18 cellular contexts compared by ENCODE assay signal in genomic region chr18:487371-487770, GRCh38. TPM values are rescaled to one million over a fixed set of nuclear protein-coding genes. Genes with fewer than 3 reads are reported as not detected.
DNase-seq lines count a peak whose midpoint lies in the region; ATAC-seq and TF ChIP-seq lines count a peak whose summit lies in the region.
"Had no signal": no experiment of that assay in that cellular context is flagged by ENCODE, and none has a peak within 500 bp of the region (broad histone marks: within the 10 kb centered on the region; RNA-seq: fewer than 3 reads in every experiment).

No MANE protein-coding gene starts in this region.

- no peak overlapping the region for H3K9ac ChIP-seq in endodermal cell (ENCODE audit: extremely low read depth, low read length, poor library complexity, severe bottlenecking)

- peaks cover 59% of the 10 kb centered on the region for H3K36me3 ChIP-seq in endodermal cell (ENCODE audit: control insufficient read depth, insufficient read depth, low read length)

- H3K4me1 Mint-ChIP-seq in endodermal cell: peaks cover 24% of the 10 kb centered on the region
- no peaks in the 10 kb centered on the region for H3K4me1 Mint-ChIP-seq in activated naive CD4-positive, alpha-beta T cell treated with anti-CD3 and anti-CD28 coated beads for 36 hours (ENCODE audit: low read depth)

- H3K27ac Mint-ChIP-seq in endodermal cell: no peak overlapping the region
- no peak overlapping the region for H3K27ac Mint-ChIP-seq in activated naive CD4-positive, alpha-beta T cell treated with anti-CD3 and anti-CD28 coated beads for 36 hours

- intact Hi-C loops in sciatic nerve (cut with DNase I): no loop called here
- intact Hi-C loops in activated naive CD4-positive, alpha-beta T cell treated with anti-CD3 and anti-CD28 coated beads for 36 hours (cut with micrococcal nuclease): no loop called here

- H3K4me1 ChIP-seq in endodermal cell (ENCODE audit: control insufficient read depth, insufficient read depth, low read length): peaks cover 17% of the 10 kb centered on the region

- no peak overlapping the region for H3K4me3 Mint-ChIP-seq in endodermal cell
- no peak overlapping the region for H3K4me3 Mint-ChIP-seq in activated naive CD4-positive, alpha-beta T cell treated with anti-CD3 and anti-CD28 coated beads for 36 hours

- H3K9me3 ChIP-seq in endodermal cell (ENCODE audit: control insufficient read depth, low read length): peaks cover 20% of the 10 kb centered on the region

- WGBS in endodermal cell (ENCODE audit: insufficient coverage in 1 of 2, insufficient read length in 1 of 2), 2 experiments: 83 to 100% methylated on average over 2 of the region's 2 CpGs

- peaks cover 16% of the 10 kb centered on the region for H3K9me3 Mint-ChIP-seq in endodermal cell
- peaks cover 6% of the 10 kb centered on the region for H3K9me3 Mint-ChIP-seq in activated naive CD4-positive, alpha-beta T cell treated with anti-CD3 and anti-CD28 coated beads for 36 hours

- H3K27me3 ChIP-seq in endodermal cell (ENCODE audit: control insufficient read depth, insufficient read depth, low read length, poor library complexity, severe bottlenecking): no peaks in the 10 kb centered on the region
- H3K27me3 ChIP-seq: BLaER1 treated with 17β-estradiol and CSF1 and Interleukin-3, amounts not matched to agents 10 nM and 100 nM had no signal

- DNase-seq in EH (ENCODE audit: low read depth): peak; percentile 50
- peak; percentile 61 for DNase-seq in RPMI7951 (ENCODE audit: low read depth)
- DNase-seq in endodermal cell: no peak
- no peak for DNase-seq in sciatic nerve (ENCODE audit: low spot score)
- no peak for DNase-seq in cortex of kidney (lab: John Stamatoyannopoulos, UW)
- DNase-seq in activated naive CD4-positive, alpha-beta T cell treated with anti-CD3 and anti-CD28 coated beads for 36 hours: no peak
- DNase-seq in central memory CD4-positive, alpha-beta T cell: no peak
- DNase-seq: DMS79 treated with DMSO at 0.1 percent for 48 hours, H7, NCI-H1092, NCI-H1436 treated with DMSO at 0.1 percent for 48 hours, NCI-H2029, NCI-H2171, NCI-H526 had no signal

- H3K27ac ChIP-seq in endodermal cell (ENCODE audit: low read depth, low read length): no peak overlapping the region
- H3K27ac ChIP-seq: SK-N-MC had no signal

- H3K36me3 Mint-ChIP-seq in endodermal cell (ENCODE audit: low read depth): peaks cover 33% of the 10 kb centered on the region
- no peaks in the 10 kb centered on the region for H3K36me3 Mint-ChIP-seq in activated naive CD4-positive, alpha-beta T cell treated with anti-CD3 and anti-CD28 coated beads for 36 hours (ENCODE audit: low read depth)

- ATAC-seq in sciatic nerve: peak; percentile 46
- ATAC-seq: GM12878 had no signal

- CTCF ChIA-PET in activated naive CD4-positive, alpha-beta T cell treated with anti-CD3 and anti-CD28 coated beads for 36 hours (lab: Charles Lee): no interaction called here

- H3K4me3 ChIP-seq in endodermal cell (ENCODE audit: low read length): peak overlapping the region; percentile 52
- H3K4me3 ChIP-seq: BLaER1 treated with 17β-estradiol and CSF1 and Interleukin-3, amounts not matched to agents 10 nM and 100 nM; GM12878; SK-N-MC had no signal

- no peaks in the 10 kb centered on the region for H3K27me3 Mint-ChIP-seq in endodermal cell (ENCODE audit: insufficient read depth)
- H3K27me3 Mint-ChIP-seq in activated naive CD4-positive, alpha-beta T cell treated with anti-CD3 and anti-CD28 coated beads for 36 hours (ENCODE audit: low read depth): peaks cover 8% of the 10 kb centered on the region

- no peak for TF ChIP-seq CTCF in endodermal cell (conservative IDR thresholded peaks at IDR 0.05)

RNA-seq across cellular contexts. Expression of gene COLEC12, which starts 13.1 kb away (rescaled TPM):
- 95.0 and 103 TPM in 2 replicates for total RNA-seq in RPMI7951 (2014; rRNA removed; shearing (Covaris generic))
- total RNA-seq in endodermal cell (100 to 1,000 TPM; 123 TPM), sciatic nerve (19.3 TPM)
- 31.1 TPM for polyA plus RNA-seq in endodermal cell (2013, experiment 1 of 2)
- polyA plus RNA-seq in endodermal cell (2013, experiment 2 of 2): 38.5 TPM
- total RNA-seq in activated naive CD4-positive, alpha-beta T cell treated with anti-CD3 and anti-CD28 coated beads for 36 hours: not detected
- total RNA-seq: T-helper 1 cell treated with Interleukin-12 subunit alpha and Interleukin-12 subunit beta and Interleukin-4 antibody, amounts not matched to agents 30 ng/mL and 1 ng/mL, for 36 hours had no signal

Comparison
In these comparisons a context has a peak if more than half of its experiments do, and no peak if none do; other contexts are left out.
1. DNase-seq: peak in EH (single experiment) and RPMI7951 (single experiment); none in endodermal cell (single experiment), sciatic nerve (single experiment), cortex of kidney (single experiment), activated naive CD4-positive, alpha-beta T cell treated with anti-CD3 and anti-CD28 coated beads for 36 hours (single experiment) and central memory CD4-positive, alpha-beta T cell (single experiment).
2. RNA of gene COLEC12, which starts 13.1 kb away (total RNA-seq): 123 TPM in endodermal cell, 95.0 to 103 TPM in RPMI7951 and 19.3 TPM in sciatic nerve (single experiment); not detected in activated naive CD4-positive, alpha-beta T cell treated with anti-CD3 and anti-CD28 coated beads for 36 hours; every median in the first group is over 10 times any median in the second.